Comparison of ENCODE assay signal across 15 cellular contexts in genomic region chr3:128881576-128881975, GRCh38. TPM values are rescaled to one million over a fixed set of nuclear protein-coding genes. Genes with fewer than 3 reads are reported as not detected.
A peak's percentile ranks its signal among the peaks of the same experiment; 100 is the strongest.
DNase-seq lines count a peak whose midpoint lies in the region; ATAC-seq, FAIRE-seq and TF ChIP-seq lines count a peak whose summit lies in the region.
"Had no signal": no experiment of that assay in that cellular context is flagged by ENCODE, and none has a peak within 500 bp of the region (broad histone marks: within the 10 kb centered on the region; RNA-seq: fewer than 3 reads in every experiment).

No MANE protein-coding gene starts in this region.

- H3K27ac ChIP-seq in ACC112 (ENCODE audit: low read depth, low read length), result no peak overlapping the region

- H3K27me3 ChIP-seq in ACC112 (ENCODE audit: insufficient read depth, low read length), result no peaks in the 10 kb centered on the region
- H3K27me3 ChIP-seq in Caco-2 (replicated peaks; ENCODE audit: control insufficient read depth, insufficient read depth, low read length), result no peaks in the 10 kb centered on the region
- H3K27me3 ChIP-seq: BE2C had no signal

- H2AFZ ChIP-seq in ACC112 (ENCODE audit: low read length, unreplicated experiment), result no peak overlapping the region

- FAIRE-seq in RCC 7860 (lab: Jason Lieb, UNC), result no peak
- FAIRE-seq: colon, G401.6 had no signal

- H3K4me3 Mint-ChIP-seq in Caco-2 (ENCODE audit: unreplicated experiment), result peak overlapping the region; percentile 79
- peak overlapping the region; percentile 93 for H3K4me3 Mint-ChIP-seq in activated T-helper 2 cell treated with anti-CD3 and anti-CD28 coated beads, Interferon-gamma antibody, Interleukin-2, Interleukin-4, amounts not matched to agents 10 μg/mL and 5 μg/mL and 100 μg/mL, durations not matched to agents 14 hours and 24 hours and 36 hours (ENCODE audit: low read depth)
- H3K4me3 Mint-ChIP-seq in naive thymus-derived CD8-positive, alpha-beta T cell, result peak overlapping the region in 8 of 10 donors; percentile 16 to 95 (median 81)

- POLR2A ChIA-PET in Caco-2 (lab: Charles Lee), result no interaction called here
- POLR2A ChIA-PET in naive thymus-derived CD8-positive, alpha-beta T cell (lab: Charles Lee), result no interaction called here

- no peak for TF ChIP-seq CTCF in Caco-2 (IDR thresholded peaks at IDR 0.05; ENCODE audit: insufficient read depth in 1 of 2, low read depth in 1 of 2, low read length in 1 of 2, severe bottlenecking in 1 of 2, unreplicated experiment in 1 of 2)

- ATAC-seq in naive thymus-derived CD8-positive, alpha-beta T cell, result no peak
- ATAC-seq in GM19455 (IDR thresholded peaks at IDR 0.05; ENCODE audit: unreplicated experiment), result no peak
- ATAC-seq in HG03565 (IDR thresholded peaks at IDR 0.05; ENCODE audit: unreplicated experiment), result no peak

- intact Hi-C loops in Caco-2 (cut with micrococcal nuclease; ENCODE audit: unreplicated experiment), result no loop called here
- intact Hi-C loops in activated T-helper 2 cell treated with anti-CD3 and anti-CD28 coated beads, Interferon-gamma antibody, Interleukin-2, Interleukin-4, amounts not matched to agents 10 μg/mL and 5 μg/mL and 100 μg/mL, durations not matched to agents 14 hours and 24 hours and 36 hours (cut with micrococcal nuclease), result no loop called here

- H3K27me3 Mint-ChIP-seq in Caco-2 (ENCODE audit: insufficient read depth, unreplicated experiment), result no peaks in the 10 kb centered on the region
- no peaks in the 10 kb centered on the region for H3K27me3 Mint-ChIP-seq in activated T-helper 2 cell treated with anti-CD3 and anti-CD28 coated beads, Interferon-gamma antibody, Interleukin-2, Interleukin-4, amounts not matched to agents 10 μg/mL and 5 μg/mL and 100 μg/mL, durations not matched to agents 14 hours and 24 hours and 36 hours (ENCODE audit: low read depth)
- peaks cover 0 to 5% (median 0%) of the 10 kb centered on the region in 5 donors for H3K27me3 Mint-ChIP-seq in naive thymus-derived CD8-positive, alpha-beta T cell

- CTCF ChIA-PET in Caco-2 (lab: Charles Lee), result no interaction called here

- no peaks in the 10 kb centered on the region for H3K9me3 ChIP-seq in Caco-2
- H3K9me3 ChIP-seq: BE2C had no signal

- DNase-seq in Caco-2 (no peak), NCI-H2081 treated with DMSO at 0.1 percent for 48 hours (lab: John Stamatoyannopoulos, UW) (no peak), RCC 7860 (ENCODE audit: low spot score) (no peak)
- no peak for DNase-seq in activated T-helper 2 cell treated with anti-CD3 and anti-CD28 coated beads, Interferon-gamma antibody, Interleukin-2, Interleukin-4, amounts not matched to agents 10 μg/mL and 5 μg/mL and 100 μg/mL, durations not matched to agents 14 hours and 24 hours and 36 hours (ENCODE audit: low spot score)
- no peak for DNase-seq in naive thymus-derived CD8-positive, alpha-beta T cell
- DNase-seq: activated CD4-positive, alpha-beta T cell treated with anti-CD3 and anti-CD28 coated beads for 4 hours; BE2C; H7; mesenchymal stem cell; stimulated activated CD4-positive, alpha-beta T cell treated with anti-CD3 and anti-CD28 coated beads, Interleukin-1b, Interleukin-23, amount 100 ng/mL, for 48 hours had no signal

- peaks cover 62% of the 10 kb centered on the region for H3K36me3 Mint-ChIP-seq in Caco-2 (ENCODE audit: insufficient read depth, unreplicated experiment)
- H3K36me3 Mint-ChIP-seq in activated T-helper 2 cell treated with anti-CD3 and anti-CD28 coated beads, Interferon-gamma antibody, Interleukin-2, Interleukin-4, amounts not matched to agents 10 μg/mL and 5 μg/mL and 100 μg/mL, durations not matched to agents 14 hours and 24 hours and 36 hours (ENCODE audit: low read depth), result peaks cover 41% of the 10 kb centered on the region
- H3K36me3 Mint-ChIP-seq in naive thymus-derived CD8-positive, alpha-beta T cell, result peaks cover 0 to 33% (median 0%) of the 10 kb centered on the region in 3 donors

- H3K4me1 ChIP-seq in ACC112 (ENCODE audit: control insufficient read depth, insufficient read depth, low read length, unreplicated experiment) (peaks cover 34% of the 10 kb centered on the region), Caco-2 (peaks cover 22% of the 10 kb centered on the region)
- H3K4me1 ChIP-seq: BE2C had no signal

- H3K4me3 ChIP-seq in ACC112 (ENCODE audit: low read depth, low read length) (peak overlapping the region; percentile 84), Caco-2 (ENCODE audit: low read depth, low read length) (no peak overlapping the region)

- H3K4me1 Mint-ChIP-seq in Caco-2 (ENCODE audit: low read depth, unreplicated experiment), result peaks cover 30% of the 10 kb centered on the region
- H3K4me1 Mint-ChIP-seq in activated T-helper 2 cell treated with anti-CD3 and anti-CD28 coated beads, Interferon-gamma antibody, Interleukin-2, Interleukin-4, amounts not matched to agents 10 μg/mL and 5 μg/mL and 100 μg/mL, durations not matched to agents 14 hours and 24 hours and 36 hours (ENCODE audit: low read depth), result peaks cover 43% of the 10 kb centered on the region
- H3K4me1 Mint-ChIP-seq in naive thymus-derived CD8-positive, alpha-beta T cell, result peaks cover 32 to 71% (median 67%) of the 10 kb centered on the region in 4 donors

- H3K27ac Mint-ChIP-seq in Caco-2 (ENCODE audit: unreplicated experiment), result no peak overlapping the region
- H3K27ac Mint-ChIP-seq in activated T-helper 2 cell treated with anti-CD3 and anti-CD28 coated beads, Interferon-gamma antibody, Interleukin-2, Interleukin-4, amounts not matched to agents 10 μg/mL and 5 μg/mL and 100 μg/mL, durations not matched to agents 14 hours and 24 hours and 36 hours, result peak overlapping the region; percentile 39
- H3K27ac Mint-ChIP-seq in naive thymus-derived CD8-positive, alpha-beta T cell, result peak overlapping the region in 7 of 10 donors; percentile 14 to 93 (median 48)

- peaks cover 14% of the 10 kb centered on the region; the same call in 1 of the 2 replicates for H3K36me3 ChIP-seq in ACC112 (ENCODE audit: insufficient read depth, low read length)
- H3K36me3 ChIP-seq in Caco-2 (ENCODE audit: control insufficient read depth, insufficient read depth, low read length), result peaks cover 4% of the 10 kb centered on the region

- peaks cover 68% of the 10 kb centered on the region for H3K79me2 ChIP-seq in ACC112 (ENCODE audit: control insufficient read depth, insufficient read depth, low read length, unreplicated experiment)

- H3K9me3 Mint-ChIP-seq in Caco-2 (ENCODE audit: unreplicated experiment), result no peaks in the 10 kb centered on the region
- H3K9me3 Mint-ChIP-seq in activated T-helper 2 cell treated with anti-CD3 and anti-CD28 coated beads, Interferon-gamma antibody, Interleukin-2, Interleukin-4, amounts not matched to agents 10 μg/mL and 5 μg/mL and 100 μg/mL, durations not matched to agents 14 hours and 24 hours and 36 hours, result no peaks in the 10 kb centered on the region
- H3K9me3 Mint-ChIP-seq in naive thymus-derived CD8-positive, alpha-beta T cell, result no peaks in the 10 kb centered on the region

- no TSS peak for BruUV-seq in Caco-2 (replicated peaks; lab: Mats Ljungman, UMichigan)

RNA-seq across cellular contexts. Expression of gene ACAD9, which starts 2.2 kb away (rescaled TPM):
- total RNA-seq in Caco-2 (2022), result 60.0 and 60.7 TPM in 2 replicates
- total RNA-seq in activated T-helper 2 cell treated with anti-CD3 and anti-CD28 coated beads, Interferon-gamma antibody, Interleukin-2, Interleukin-4, amounts not matched to agents 10 μg/mL and 5 μg/mL and 100 μg/mL, durations not matched to agents 14 hours and 24 hours and 36 hours, result 60.8 and 68.9 TPM in 2 replicates
- total RNA-seq in naive thymus-derived CD8-positive, alpha-beta T cell, result 10 to 100 TPM; 57.0 to 61.3 TPM
- polyA plus RNA-seq in naive thymus-derived CD8-positive, alpha-beta T cell, result 10 to 100 TPM; 14.0 to 20.4 (median 16.5) TPM
